ENCODE assay signal across 30 cellular contexts in the genomic region with DNA sequence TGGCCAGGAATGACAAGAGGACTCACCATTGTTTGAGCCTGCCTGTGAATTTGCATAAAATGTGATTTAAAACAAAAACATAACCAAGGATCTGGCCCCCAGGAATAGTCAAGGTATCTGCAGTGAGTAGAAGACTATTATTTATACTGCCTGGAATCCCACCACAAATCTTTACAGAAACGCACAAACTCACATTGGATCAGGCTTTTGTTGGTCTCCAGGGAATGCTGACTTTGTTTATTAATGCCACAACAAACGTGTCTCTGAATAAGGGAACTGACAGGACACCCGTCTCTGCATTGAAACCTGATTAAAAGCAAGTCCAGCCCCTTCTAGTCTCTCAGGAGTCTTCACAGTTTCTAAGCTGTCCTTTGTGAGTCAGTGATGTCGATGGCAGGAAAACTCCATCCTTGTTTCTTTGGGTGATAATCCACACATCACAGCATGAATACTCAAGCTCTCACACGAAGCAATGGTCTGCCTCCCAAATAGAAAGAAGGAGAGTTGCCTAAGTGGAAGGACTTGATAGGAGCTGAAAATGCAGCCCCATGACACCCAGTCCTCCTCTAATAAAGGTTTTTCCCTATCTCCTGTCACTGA. TPM values are rescaled to one million over a fixed set of nuclear protein-coding genes. Genes with fewer than 3 reads are reported as not detected.
"Had no signal": no experiment of that assay in that cellular context is flagged by ENCODE, and none has a peak within 500 bp of the region (broad histone marks: within the 10 kb centered on the region; RNA-seq: fewer than 3 reads in every experiment).

No MANE protein-coding gene starts in this region.

- H3K36me3 Mint-ChIP-seq: activated naive CD8-positive, alpha-beta T cell; T-cell had no signal

- DNase-seq: activated CD4-positive, alpha-beta memory T cell treated with anti-CD3 and anti-CD28 coated beads, Interleukin-2, amount 10 ng/mL, durations not matched to agents 7 days and 5 days; activated CD4-positive, alpha-beta T cell treated with anti-CD3 and anti-CD28 coated beads, Interleukin-2, amount 10 ng/mL, durations not matched to agents 7 days and 5 days; activated CD4-positive, CD25-positive, alpha-beta regulatory T cell; activated gamma-delta T cell; activated T-cell treated with anti-CD3 and anti-CD28 coated beads for 4 hours; amygdala; caudate nucleus; NCI-H1092; NCI-H1417; NCI-H1930; NCI-H2171; NCI-H2227 treated with DMSO at 0.1 percent for 48 hours; NCI-H446 treated with DMSO at 0.1 percent for 48 hours; NCI-H524 treated with DMSO at 0.1 percent for 48 hours; NCI-H82; RPMI8226; T-cell; T-helper 2 cell; T1000 had no signal

- H3K4me3 Mint-ChIP-seq: activated CD4-positive, alpha-beta memory T cell treated with anti-CD3 and anti-CD28 coated beads, Interleukin-2, amount 10 ng/mL, durations not matched to agents 7 days and 5 days; activated CD4-positive, alpha-beta T cell treated with anti-CD3 and anti-CD28 coated beads, Interleukin-2, amount 10 ng/mL, durations not matched to agents 7 days and 5 days; activated naive CD4-positive, alpha-beta T cell treated with anti-CD3 and anti-CD28 coated beads for 36 hours; activated naive CD8-positive, alpha-beta T cell; activated T-helper 17 cell treated with anti-CD3 and anti-CD28 coated beads, Interleukin-2, amount 50 U/mL, for 72 hours; T-cell had no signal

- H3K27ac Mint-ChIP-seq: activated CD4-positive, alpha-beta memory T cell treated with anti-CD3 and anti-CD28 coated beads, Interleukin-2, amount 10 ng/mL, durations not matched to agents 7 days and 5 days; activated CD4-positive, alpha-beta T cell treated with anti-CD3 and anti-CD28 coated beads, Interleukin-2, amount 10 ng/mL, durations not matched to agents 7 days and 5 days; activated naive CD4-positive, alpha-beta T cell treated with anti-CD3 and anti-CD28 coated beads for 36 hours; activated naive CD8-positive, alpha-beta T cell; activated T-helper 17 cell treated with anti-CD3 and anti-CD28 coated beads, Interleukin-2, amount 50 U/mL, for 72 hours; T-cell had no signal

- H3K9me3 Mint-ChIP-seq: activated CD4-positive, alpha-beta memory T cell treated with anti-CD3 and anti-CD28 coated beads, Interleukin-2, amount 10 ng/mL, durations not matched to agents 7 days and 5 days; activated naive CD4-positive, alpha-beta T cell treated with anti-CD3 and anti-CD28 coated beads for 36 hours; T-cell had no signal

- H3K27ac ChIP-seq: SK-N-MC had no signal

- H3K4me1 Mint-ChIP-seq: activated CD4-positive, alpha-beta memory T cell treated with anti-CD3 and anti-CD28 coated beads, Interleukin-2, amount 10 ng/mL, durations not matched to agents 7 days and 5 days; activated CD4-positive, alpha-beta T cell treated with anti-CD3 and anti-CD28 coated beads, Interleukin-2, amount 10 ng/mL, durations not matched to agents 7 days and 5 days; activated T-helper 17 cell treated with anti-CD3 and anti-CD28 coated beads, Interleukin-2, amount 50 U/mL, for 72 hours; T-cell had no signal

- H3K4me3 ChIP-seq: SK-N-MC had no signal

- FAIRE-seq: astrocyte, TTC549 had no signal

- ATAC-seq: Panc1, Right ventricle myocardium inferior, T-cell had no signal

RNA-seq across cellular contexts. Expression of gene CLDN18, which starts 37.7 kb away (rescaled TPM):
- total RNA-seq: activated CD4-positive, alpha-beta memory T cell treated with anti-CD3 and anti-CD28 coated beads, Interleukin-2, amount 10 ng/mL, durations not matched to agents 7 days and 5 days; activated CD4-positive, alpha-beta T cell treated with anti-CD3 and anti-CD28 coated beads, Interleukin-2, amount 10 ng/mL, durations not matched to agents 7 days and 5 days; activated CD8-positive, alpha-beta memory T cell treated with anti-CD3 and anti-CD28 coated beads for 36 hours; activated naive CD4-positive, alpha-beta T cell treated with anti-CD3 and anti-CD28 coated beads for 36 hours; activated T-helper 17 cell treated with anti-CD3 and anti-CD28 coated beads, Interleukin-2, amount 50 U/mL, for 72 hours; astrocyte; MCF 10A; OCI-LY7; Right ventricle myocardium inferior had no signal
